Comparison of ENCODE assay signal across 8 cellular contexts in genomic region chr15:35545316-35545824, GRCh38. TPM values are rescaled to one million over a fixed set of nuclear protein-coding genes. Genes with fewer than 3 reads are reported as not detected.
DNase-seq lines count a peak whose midpoint lies in the region; ATAC-seq and TF ChIP-seq lines count a peak whose summit lies in the region.

No MANE protein-coding gene starts in this region.

- intact Hi-C loops in left ventricle myocardium inferior (cut with micrococcal nuclease), result no loop called here
- intact Hi-C loops in psoas muscle (cut with DNase I), result loop anchor here (10.0 kb wide), 1 partner anchor 149 kb away; no protein-coding TSS in a partner anchor

- in situ Hi-C loops in GM13976 (cut with MboI; ENCODE audit: low sequenced_read_pairs, unreplicated experiment), result no loop called here

- no peaks in the 10 kb centered on the region for H3K27me3 Mint-ChIP-seq in activated naive CD8-positive, alpha-beta T cell treated with anti-CD3 and anti-CD28 coated beads, Interleukin-2, amount 50 U/mL, for 24 hours

- no peaks in the 10 kb centered on the region for H3K9me3 ChIP-seq in left ventricle myocardium inferior (replicated peaks)
- no peaks in the 10 kb centered on the region for H3K9me3 ChIP-seq in psoas muscle

- peak overlapping the region; percentile 98 for H3K4me3 Mint-ChIP-seq in activated naive CD8-positive, alpha-beta T cell treated with anti-CD3 and anti-CD28 coated beads, Interleukin-2, amount 50 U/mL, for 24 hours

- 1 to 3% (median 1%) methylated on average over 15 of the region's 15 CpGs for WGBS in psoas muscle, 3 donors

- H3K9me3 Mint-ChIP-seq in activated naive CD8-positive, alpha-beta T cell treated with anti-CD3 and anti-CD28 coated beads, Interleukin-2, amount 50 U/mL, for 24 hours, result no peaks in the 10 kb centered on the region

- peaks cover 37% of the 10 kb centered on the region for H3K4me1 ChIP-seq in left ventricle myocardium inferior
- H3K4me1 ChIP-seq in psoas muscle, result peaks cover 15% of the 10 kb centered on the region

- H3K36me3 Mint-ChIP-seq in activated naive CD8-positive, alpha-beta T cell treated with anti-CD3 and anti-CD28 coated beads, Interleukin-2, amount 50 U/mL, for 24 hours (ENCODE audit: low read depth), result no peaks in the 10 kb centered on the region

- H3K27ac Mint-ChIP-seq in activated naive CD8-positive, alpha-beta T cell treated with anti-CD3 and anti-CD28 coated beads, Interleukin-2, amount 50 U/mL, for 24 hours, result peak overlapping the region; percentile 100

- H3K27ac ChIP-seq in 22Rv1 (peak overlapping the region; percentile 97), left ventricle myocardium inferior (replicated peaks) (peak overlapping the region; percentile 99), psoas muscle (peak overlapping the region; percentile 96)

- H3K4me3 ChIP-seq in left ventricle myocardium inferior, result peak overlapping the region; percentile 82
- peak overlapping the region; percentile 77 for H3K4me3 ChIP-seq in psoas muscle

- H3K4me1 Mint-ChIP-seq in activated naive CD8-positive, alpha-beta T cell treated with anti-CD3 and anti-CD28 coated beads, Interleukin-2, amount 50 U/mL, for 24 hours, result peaks cover 29% of the 10 kb centered on the region

- H3K36me3 ChIP-seq in left ventricle myocardium inferior, result no peaks in the 10 kb centered on the region
- peaks cover 0 to 13% of the 10 kb centered on the region in 2 donors for H3K36me3 ChIP-seq in psoas muscle (ENCODE audit: insufficient read depth in 1 of 2, low read depth in 1 of 2)

- no peaks in the 10 kb centered on the region for H3K27me3 ChIP-seq in left ventricle myocardium inferior (ENCODE audit: low read depth)
- no peaks in the 10 kb centered on the region for H3K27me3 ChIP-seq in psoas muscle (ENCODE audit: insufficient read depth in 3 of 3, low read length in 2 of 3)

- DNase-seq in GM13976 (ENCODE audit: low spot score) (peak; percentile 6), NCI-H69 (lab: John Stamatoyannopoulos, UW) (peak; percentile 95), left ventricle myocardium inferior (peak; percentile 47), psoas muscle (peak; percentile 25 to 63), GM19238 (ENCODE audit: insufficient read length, low spot score) (no peak)
- DNase-seq in activated naive CD8-positive, alpha-beta T cell treated with anti-CD3 and anti-CD28 coated beads, Interleukin-2, amount 50 U/mL, for 24 hours, result peak; percentile 35

- ATAC-seq in HG02884 (IDR thresholded peaks at IDR 0.05; ENCODE audit: unreplicated experiment) (peak; percentile 13), psoas muscle (peak; percentile 33 to 66 (median 48))
- ATAC-seq in activated naive CD8-positive, alpha-beta T cell treated with anti-CD3 and anti-CD28 coated beads, Interleukin-2, amount 50 U/mL, for 24 hours, result no peak

- TF ChIP-seq CTCF in 22Rv1 (IDR thresholded peaks at IDR 0.05) (no peak), GM13976 (IDR thresholded peaks at IDR 0.05; ENCODE audit: borderline replicate concordance, control extremely low read depth, extremely low read depth, insufficient read depth, missing control alignments) (no peak), left ventricle myocardium inferior (IDR thresholded peaks at IDR 0.05; ENCODE audit: borderline replicate concordance) (no peak), psoas muscle (IDR thresholded peaks at IDR 0.05) (peak; percentile 12)

RNA-seq across cellular contexts. Expression of gene DPH6, which starts 0.6 kb away (rescaled TPM):
- total RNA-seq in left ventricle myocardium inferior (13.9 TPM), psoas muscle (10 to 100 TPM; 18.0 to 26.0 (median 20.6) TPM)
- polyA plus RNA-seq in psoas muscle, result 1 to 10 TPM; 5.5 to 7.4 (median 5.8) TPM
